Comparison of ENCODE assay signal across 8 cellular contexts in the genomic region with DNA sequence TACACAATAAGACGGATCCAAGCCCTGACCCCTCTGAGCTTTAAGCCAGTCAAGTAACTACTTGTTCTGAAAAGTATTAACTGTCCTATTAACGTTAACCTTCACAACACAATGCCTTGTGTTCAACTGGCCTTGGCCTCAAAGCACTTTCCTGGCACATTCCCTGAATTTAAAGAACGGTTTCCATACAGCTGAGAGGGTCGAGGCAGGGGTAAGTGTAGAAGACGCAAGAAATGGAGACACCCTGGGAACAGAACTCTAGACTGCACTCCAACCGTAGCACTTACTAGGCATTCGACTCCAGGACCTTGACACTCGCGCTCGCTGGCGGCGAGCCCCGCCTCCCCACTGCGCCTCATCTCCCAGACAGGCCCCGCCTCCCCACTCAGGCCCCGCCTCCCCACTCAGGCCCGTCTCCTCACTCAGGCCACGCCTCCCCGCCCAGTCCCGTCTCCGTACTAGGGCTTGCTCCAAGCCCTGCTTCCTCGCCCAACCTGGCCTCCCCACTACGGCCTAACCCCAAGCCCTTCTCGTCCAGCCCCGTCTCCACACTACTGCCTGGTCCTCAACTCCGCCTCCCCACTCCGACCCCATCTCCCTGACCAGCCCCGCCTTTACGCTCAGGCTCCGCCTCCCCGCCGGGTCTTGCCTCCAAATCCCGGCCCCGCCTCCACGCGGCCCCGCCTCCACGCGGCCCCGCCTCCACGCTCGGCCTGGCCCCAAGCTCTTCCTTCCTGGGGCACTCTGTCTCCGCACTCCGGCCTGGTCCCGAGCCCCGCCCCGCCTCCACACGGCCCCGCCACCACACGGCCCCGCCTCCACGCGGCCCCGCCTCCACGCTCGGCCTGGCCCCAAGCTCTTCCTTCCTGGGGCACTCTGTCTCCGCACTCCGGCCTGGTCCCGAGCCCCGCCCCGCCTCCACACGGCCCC. TPM values are rescaled to one million over a fixed set of nuclear protein-coding genes. Genes with fewer than 3 reads are reported as not detected.
DNase-seq lines count a peak whose midpoint lies in the region; ATAC-seq, FAIRE-seq and TF ChIP-seq lines count a peak whose summit lies in the region.

No MANE protein-coding gene starts in this region.

- H3K9ac ChIP-seq in astrocyte (ENCODE audit: low read length): peak overlapping the region; percentile 68

- intact Hi-C loops in aorta (cut with DNase I): loop anchor here in 1 of 2 donors (2.0 to 5.0 kb wide), 2 partner anchors 82 to 155 kb away; a partner anchor contains a TSS

- H3K36me3 ChIP-seq in astrocyte (ENCODE audit: insufficient read depth, low read length) (no peaks in the 10 kb centered on the region), aorta (ENCODE audit: control insufficient read depth in 1 of 2, insufficient read depth in 2 of 2, low read length in 1 of 2) (no peaks in the 10 kb centered on the region)

- peaks cover 6% of the 10 kb centered on the region for H3K36me3 Mint-ChIP-seq in T-helper 2 cell treated with Interferon-gamma antibody and Interleukin-4, amounts not matched to agents 5 μg/mL and 100 μg/mL, for 36 hours (ENCODE audit: low read depth)
- peaks cover 5% of the 10 kb centered on the region for H3K36me3 Mint-ChIP-seq in astrocyte (ENCODE audit: low read depth, unreplicated experiment)

- no peaks in the 10 kb centered on the region for H3K9me3 ChIP-seq in astrocyte (ENCODE audit: insufficient read depth, low read depth, low read length)
- no peaks in the 10 kb centered on the region for H3K9me3 ChIP-seq in aorta (ENCODE audit: control insufficient read depth, low read length)

- H3K27me3 ChIP-seq in astrocyte (ENCODE audit: insufficient read depth, low read length) (no peaks in the 10 kb centered on the region), aorta (ENCODE audit: control insufficient read depth in 1 of 2, insufficient read depth in 2 of 2, low read length in 1 of 2) (no peaks in the 10 kb centered on the region)

- DNase-seq in NCI-H1930 (lab: John Stamatoyannopoulos, UW) (peak; percentile 91 to 93), astrocyte (ENCODE audit: low read depth) (peak; percentile 86), hepatic stellate cell (ENCODE audit: low spot score) (peak; percentile 92), renal cortical epithelial cell (ENCODE audit: low read depth) (peak; percentile 81), aorta (peak; percentile 99 to 100)
- DNase-seq in T-helper 2 cell treated with Interferon-gamma antibody and Interleukin-4, amounts not matched to agents 5 μg/mL and 100 μg/mL, for 36 hours (ENCODE audit: low spot score): peak; percentile 96

- no peaks in the 10 kb centered on the region for H3K9me3 Mint-ChIP-seq in T-helper 2 cell treated with Interferon-gamma antibody and Interleukin-4, amounts not matched to agents 5 μg/mL and 100 μg/mL, for 36 hours
- peaks cover 2% of the 10 kb centered on the region for H3K9me3 Mint-ChIP-seq in astrocyte (ENCODE audit: unreplicated experiment)

- H3K4me3 ChIP-seq in astrocyte (ENCODE audit: insufficient read depth, low read depth, low read length) (peak overlapping the region; percentile 52), aorta (ENCODE audit: low read length in 2 of 2) (peak overlapping the region in 1 of 2 donors; percentile 5)

- FAIRE-seq in astrocyte (lab: Jason Lieb, UNC): no peak

- no peak for TF ChIP-seq POLR2A in GM18505 (IDR thresholded peaks at IDR 0.05; ENCODE audit: borderline replicate concordance, extremely low read depth, insufficient read depth, insufficient read length)

- peak overlapping the region; percentile 95 for H2AFZ ChIP-seq in astrocyte (ENCODE audit: low read depth, low read length)

- peaks cover 32% of the 10 kb centered on the region for H4K20me1 ChIP-seq in astrocyte (ENCODE audit: insufficient read depth, low read length)

- H3K4me3 Mint-ChIP-seq in T-helper 2 cell treated with Interferon-gamma antibody and Interleukin-4, amounts not matched to agents 5 μg/mL and 100 μg/mL, for 36 hours: peak overlapping the region; percentile 95
- H3K4me3 Mint-ChIP-seq in astrocyte (ENCODE audit: unreplicated experiment): peak overlapping the region; percentile 88

- ATAC-seq in GM18505 (IDR thresholded peaks at IDR 0.05; ENCODE audit: unreplicated experiment) (peak; percentile 57), HG02943 (IDR thresholded peaks at IDR 0.05; ENCODE audit: low read depth, unreplicated experiment) (peak; percentile 58), aorta (ENCODE audit: low FRiP score) (peak; percentile 89)

- H3K27ac ChIP-seq in astrocyte (ENCODE audit: low read depth, low read length) (peak overlapping the region; percentile 76), aorta (ENCODE audit: low read depth in 1 of 2, low read length in 2 of 2) (peak overlapping the region in 1 of 2 donors; percentile 81)

- 2% methylated on average over 43 to 62 of the region's 62 CpGs for WGBS in aorta, 2 donors

- peaks cover 12% of the 10 kb centered on the region for H3K4me1 ChIP-seq in astrocyte (ENCODE audit: insufficient read depth, low read length)
- no peaks in the 10 kb centered on the region for H3K4me1 ChIP-seq in aorta (ENCODE audit: control insufficient read depth in 1 of 2, insufficient read depth in 2 of 2, low read length in 2 of 2)

- H3K4me2 ChIP-seq in astrocyte (ENCODE audit: low read length): peak overlapping the region; percentile 83

- H3K27me3 Mint-ChIP-seq in T-helper 2 cell treated with Interferon-gamma antibody and Interleukin-4, amounts not matched to agents 5 μg/mL and 100 μg/mL, for 36 hours (ENCODE audit: low read depth): peaks cover 2% of the 10 kb centered on the region
- H3K27me3 Mint-ChIP-seq in astrocyte (ENCODE audit: low read depth, unreplicated experiment): no peaks in the 10 kb centered on the region

- peaks cover 32% of the 10 kb centered on the region for H3K79me2 ChIP-seq in astrocyte (ENCODE audit: insufficient read depth, low read length)

- peak overlapping the region; percentile 97 for H3K27ac Mint-ChIP-seq in T-helper 2 cell treated with Interferon-gamma antibody and Interleukin-4, amounts not matched to agents 5 μg/mL and 100 μg/mL, for 36 hours
- H3K27ac Mint-ChIP-seq in astrocyte (ENCODE audit: unreplicated experiment): peak overlapping the region; percentile 92

- peaks cover 29% of the 10 kb centered on the region for H3K4me1 Mint-ChIP-seq in T-helper 2 cell treated with Interferon-gamma antibody and Interleukin-4, amounts not matched to agents 5 μg/mL and 100 μg/mL, for 36 hours (ENCODE audit: low read depth)
- peaks cover 23% of the 10 kb centered on the region for H3K4me1 Mint-ChIP-seq in astrocyte (ENCODE audit: low read depth, unreplicated experiment)

- no peak for TF ChIP-seq CTCF in astrocyte (IDR thresholded peaks at IDR 0.05; ENCODE audit: insufficient read depth, low read depth, low read length)

RNA-seq across cellular contexts. Expression of a gene that starts 0.9 kb away (rescaled TPM):
- total RNA-seq in astrocyte (27.2 and 30.2 TPM in 2 replicates), renal cortical epithelial cell (37.3 and 59.6 TPM in 2 replicates), aorta (10 to 100 TPM; 28.3 to 31.5 TPM)
- polyA plus RNA-seq in aorta: 10 to 100 TPM in 1 of 2 donors, 1 to 10 TPM in 1; 5.4 to 11.6 TPM
